In genomic region chr17:71142333-71142732, GRCh38 we compare ENCODE assay signal across 18 cellular contexts.
"Had no signal": no experiment of that assay in that cellular context is flagged by ENCODE, and none has a peak within 500 bp of the region (broad histone marks: within the 10 kb centered on the region; RNA-seq: fewer than 3 reads in every experiment).

No MANE protein-coding gene starts in this region.

- H3K4me3 Mint-ChIP-seq: activated CD8-positive, alpha-beta T cell treated with anti-CD3 and anti-CD28 coated beads, Interleukin-2, amount 10 ng/mL, durations not matched to agents 7 days and 5 days; activated naive CD8-positive, alpha-beta T cell treated with anti-CD3 and anti-CD28 coated beads, Interleukin-2, amount 50 U/mL, for 24 hours; activated T-helper 1 cell treated with anti-CD3 and anti-CD28 coated beads, Interleukin-12 subunit alpha, Interleukin-12 subunit beta, Interleukin-2, Interleukin-4 antibody, amounts not matched to agents 30 ng/mL and 10 ng/mL and 1 ng/mL, durations not matched to agents 14 hours and 24 hours and 36 hours; nephron; stimulated activated naive CD8-positive, alpha-beta T cell treated with anti-CD3 and anti-CD28 coated beads, Interleukin-15, Interleukin-2, amounts not matched to agents 100 ng/mL and 50 ng/mL, for 24 hours; WTC11 had no signal

- DNase-seq: activated CD4-positive, alpha-beta T cell treated with anti-CD3 and anti-CD28 coated beads for 48 hours; activated CD8-positive, alpha-beta memory T cell treated with anti-CD3 and anti-CD28 coated beads, Interleukin-2, amount 50 U/mL, for 48 hours; activated CD8-positive, alpha-beta T cell treated with anti-CD3 and anti-CD28 coated beads, Interleukin-2, amount 10 ng/mL, durations not matched to agents 7 days and 5 days; activated naive CD4-positive, alpha-beta T cell treated with Interleukin-2 at 50 U/mL for 16 hours; activated naive CD8-positive, alpha-beta T cell treated with anti-CD3 and anti-CD28 coated beads, Interleukin-2, amount 50 U/mL, for 24 hours; foreskin melanocyte; head of caudate nucleus; left ventricle myocardium superior; mesendoderm; stimulated activated CD4-positive, alpha-beta T cell treated with anti-CD3 and anti-CD28 coated beads, Interleukin-4, amount 100 ng/mL, for 1 hour had no signal

- H3K27ac Mint-ChIP-seq: activated CD8-positive, alpha-beta T cell treated with anti-CD3 and anti-CD28 coated beads, Interleukin-2, amount 10 ng/mL, durations not matched to agents 7 days and 5 days; activated naive CD8-positive, alpha-beta T cell treated with anti-CD3 and anti-CD28 coated beads, Interleukin-2, amount 50 U/mL, for 24 hours; activated T-helper 1 cell treated with anti-CD3 and anti-CD28 coated beads, Interleukin-12 subunit alpha, Interleukin-12 subunit beta, Interleukin-2, Interleukin-4 antibody, amounts not matched to agents 30 ng/mL and 10 ng/mL and 1 ng/mL, durations not matched to agents 14 hours and 24 hours and 36 hours; nephron; stimulated activated naive CD8-positive, alpha-beta T cell treated with anti-CD3 and anti-CD28 coated beads, Interleukin-15, Interleukin-2, amounts not matched to agents 100 ng/mL and 50 ng/mL, for 24 hours; WTC11 had no signal

- H3K9ac ChIP-seq: parathyroid adenoma had no signal

- FAIRE-seq: endometrium had no signal

- ATAC-seq: activated CD8-positive, alpha-beta T cell treated with anti-CD3 and anti-CD28 coated beads, Interleukin-2, amount 10 ng/mL, durations not matched to agents 7 days and 5 days; activated naive CD8-positive, alpha-beta T cell treated with anti-CD3 and anti-CD28 coated beads, Interleukin-2, amount 50 U/mL, for 24 hours; left ventricle myocardium superior; WTC11 had no signal

- H3K27ac ChIP-seq: cardiac muscle cell, esophagus muscularis mucosa, parathyroid adenoma had no signal

- H3K4me1 ChIP-seq: esophagus muscularis mucosa, parathyroid adenoma had no signal

- H3K4me3 ChIP-seq: cardiac muscle cell, esophagus muscularis mucosa had no signal

- H2AFZ ChIP-seq: parathyroid adenoma had no signal

- H3K9me3 ChIP-seq: esophagus muscularis mucosa had no signal

- H3K27me3 ChIP-seq: cardiac muscle cell, esophagus muscularis mucosa had no signal

- H3K36me3 ChIP-seq: cardiac muscle cell, esophagus muscularis mucosa had no signal

- H3K79me2 ChIP-seq: parathyroid adenoma had no signal

- H3K36me3 Mint-ChIP-seq: WTC11 had no signal

- H3K4me1 Mint-ChIP-seq: activated naive CD8-positive, alpha-beta T cell treated with anti-CD3 and anti-CD28 coated beads, Interleukin-2, amount 50 U/mL, for 24 hours; nephron; WTC11 had no signal

- H3K9me3 Mint-ChIP-seq: activated naive CD8-positive, alpha-beta T cell treated with anti-CD3 and anti-CD28 coated beads, Interleukin-2, amount 50 U/mL, for 24 hours had no signal

- H3K27me3 Mint-ChIP-seq: stimulated activated naive CD8-positive, alpha-beta T cell treated with anti-CD3 and anti-CD28 coated beads, Interleukin-15, Interleukin-2, amounts not matched to agents 100 ng/mL and 50 ng/mL, for 24 hours had no signal
